Comparison of ENCODE assay signal across 1 cellular context in the genomic region with DNA sequence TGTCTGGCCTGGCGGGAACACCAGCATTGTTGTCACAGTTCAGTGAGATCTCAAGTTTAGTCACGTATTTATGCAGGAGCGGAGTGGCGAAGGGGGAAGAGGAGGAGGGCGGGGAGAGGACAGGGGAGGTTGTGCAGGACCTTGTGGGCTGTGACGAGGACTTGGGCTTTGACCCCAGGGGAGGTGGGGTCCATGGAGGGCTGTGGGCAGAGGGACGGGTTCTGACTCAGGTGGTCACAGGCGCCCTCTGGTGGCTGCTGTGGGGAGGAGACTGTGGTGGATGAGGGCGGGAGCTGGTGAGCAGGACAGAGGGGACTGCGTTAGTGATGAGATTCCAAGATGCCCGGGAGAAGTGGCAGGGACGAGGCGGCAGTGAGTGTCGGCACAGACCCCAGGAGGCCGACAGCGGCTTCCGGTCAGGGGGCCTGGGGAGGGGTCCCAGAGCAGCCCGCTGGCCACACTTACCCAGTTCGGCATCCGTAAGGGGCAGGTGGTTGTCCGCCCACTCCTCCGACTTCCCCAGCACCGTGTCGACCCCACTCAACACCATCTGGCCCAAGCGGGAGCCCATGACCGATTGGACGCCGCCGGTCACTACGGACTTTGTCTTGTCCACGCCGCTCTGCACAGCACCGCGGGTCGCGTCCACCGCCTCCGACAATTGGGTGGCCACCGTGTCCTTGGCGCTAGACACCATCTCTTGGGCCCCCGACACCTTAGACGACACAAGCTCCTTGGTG.
TF ChIP-seq lines count a peak whose summit lies in the region.

No MANE protein-coding gene starts in this region.

TF ChIP-seq in H1, 55 proteins besides CTCF, POLR2A, EP300 and RAD21:
- no peak for TF ChIP-seq CHD1 (IDR thresholded peaks at IDR 0.05; ENCODE audit: low read depth, low read length)
- TF ChIP-seq HDAC6 (IDR thresholded peaks at IDR 0.05; ENCODE audit: low read depth, low read length), result no peak
- 0 out of 2 replicates have a peak, but pooled peaks have one; percentile 20 for TF ChIP-seq BACH1 (IDR thresholded peaks at IDR 0.05; ENCODE audit: low read length)
- peak; percentile 47; the same call in 1 of the 2 replicates for TF ChIP-seq CREB1 (IDR thresholded peaks at IDR 0.05)
- TF ChIP-seq, protein P1, sequence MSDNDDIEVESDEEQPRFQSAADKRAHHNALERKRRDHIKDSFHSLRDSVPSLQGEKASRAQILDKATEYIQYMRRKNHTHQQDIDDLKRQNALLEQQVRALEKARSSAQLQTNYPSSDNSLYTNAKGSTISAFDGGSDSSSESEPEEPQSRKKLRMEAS (IDR thresholded peaks at IDR 0.05), result peak; percentile 38; the same call in 1 of the 2 replicates
- TF ChIP-seq SAP30 (IDR thresholded peaks at IDR 0.05; ENCODE audit: insufficient read depth, insufficient replicate concordance, low read length), result no peak
- TF ChIP-seq GABPA (IDR thresholded peaks at IDR 0.05; ENCODE audit: borderline replicate concordance, insufficient read depth, low read length), result peak; percentile 11; the same call in 1 of the 2 replicates
- 0 out of 2 replicates have a peak, but pooled peaks have one; percentile 22 for TF ChIP-seq POLR2AphosphoS5 (IDR thresholded peaks at IDR 0.05; ENCODE audit: low read depth, low read length)
